In the genomic region with DNA sequence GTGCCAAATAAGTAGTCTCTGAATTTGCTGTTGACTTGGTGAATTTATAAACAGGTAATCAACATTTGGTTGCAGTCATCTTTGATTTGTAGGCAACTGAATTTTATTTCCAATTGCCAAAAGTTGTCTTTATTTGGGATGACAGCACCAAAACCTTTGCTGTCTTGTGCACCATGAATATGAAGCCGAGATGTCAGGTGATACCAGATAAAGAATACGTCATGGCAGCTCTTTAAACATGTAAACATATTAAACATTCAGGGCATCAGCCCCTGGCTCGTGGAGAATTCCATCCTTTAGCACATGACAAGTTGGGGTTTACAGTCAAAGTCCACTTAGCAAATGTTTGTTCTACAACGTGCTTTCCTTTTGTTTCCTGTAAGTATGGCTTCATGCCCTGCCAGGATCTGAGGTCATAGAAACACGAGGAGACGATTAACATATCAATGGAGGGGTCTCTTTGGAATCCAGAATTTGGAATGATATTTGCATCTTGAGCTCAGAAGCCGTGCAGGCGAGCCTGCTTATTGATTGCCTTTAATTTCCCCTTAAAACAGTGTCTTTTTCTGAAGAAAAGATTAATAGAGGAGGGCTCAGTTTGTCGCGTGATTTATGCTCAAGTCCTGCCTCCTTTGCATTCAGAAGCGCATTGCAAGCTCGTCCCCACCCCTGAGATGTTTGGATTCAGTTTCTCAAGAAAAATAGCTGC, we compare ENCODE assay signal across 1 cellular context.
TF ChIP-seq lines count a peak whose summit lies in the region.

No MANE protein-coding gene starts in this region.

TF ChIP-seq in HepG2, 621 proteins besides CTCF, POLR2A, EP300 and RAD21 (continued from another document and continues in another):
- TF ChIP-seq, protein P1, sequence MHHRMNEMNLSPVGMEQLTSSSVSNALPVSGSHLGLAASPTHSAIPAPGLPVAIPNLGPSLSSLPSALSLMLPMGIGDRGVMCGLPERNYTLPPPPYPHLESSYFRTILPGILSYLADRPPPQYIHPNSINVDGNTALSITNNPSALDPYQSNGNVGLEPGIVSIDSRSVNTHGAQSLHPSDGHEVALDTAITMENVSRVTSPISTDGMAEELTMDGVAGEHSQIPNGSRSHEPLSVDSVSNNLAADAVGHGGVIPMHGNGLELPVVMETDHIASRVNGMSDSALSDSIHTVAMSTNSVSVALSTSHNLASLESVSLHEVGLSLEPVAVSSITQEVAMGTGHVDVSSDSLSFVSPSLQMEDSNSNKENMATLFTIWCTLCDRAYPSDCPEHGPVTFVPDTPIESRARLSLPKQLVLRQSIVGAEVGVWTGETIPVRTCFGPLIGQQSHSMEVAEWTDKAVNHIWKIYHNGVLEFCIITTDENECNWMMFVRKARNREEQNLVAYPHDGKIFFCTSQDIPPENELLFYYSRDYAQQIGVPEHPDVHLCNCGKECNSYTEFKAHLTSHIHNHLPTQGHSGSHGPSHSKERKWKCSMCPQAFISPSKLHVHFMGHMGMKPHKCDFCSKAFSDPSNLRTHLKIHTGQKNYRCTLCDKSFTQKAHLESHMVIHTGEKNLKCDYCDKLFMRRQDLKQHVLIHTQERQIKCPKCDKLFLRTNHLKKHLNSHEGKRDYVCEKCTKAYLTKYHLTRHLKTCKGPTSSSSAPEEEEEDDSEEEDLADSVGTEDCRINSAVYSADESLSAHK (CRISPR knock-in tag; IDR thresholded peaks at IDR 0.05; ENCODE audit: borderline replicate concordance): no peak
- TF ChIP-seq, protein P2, sequence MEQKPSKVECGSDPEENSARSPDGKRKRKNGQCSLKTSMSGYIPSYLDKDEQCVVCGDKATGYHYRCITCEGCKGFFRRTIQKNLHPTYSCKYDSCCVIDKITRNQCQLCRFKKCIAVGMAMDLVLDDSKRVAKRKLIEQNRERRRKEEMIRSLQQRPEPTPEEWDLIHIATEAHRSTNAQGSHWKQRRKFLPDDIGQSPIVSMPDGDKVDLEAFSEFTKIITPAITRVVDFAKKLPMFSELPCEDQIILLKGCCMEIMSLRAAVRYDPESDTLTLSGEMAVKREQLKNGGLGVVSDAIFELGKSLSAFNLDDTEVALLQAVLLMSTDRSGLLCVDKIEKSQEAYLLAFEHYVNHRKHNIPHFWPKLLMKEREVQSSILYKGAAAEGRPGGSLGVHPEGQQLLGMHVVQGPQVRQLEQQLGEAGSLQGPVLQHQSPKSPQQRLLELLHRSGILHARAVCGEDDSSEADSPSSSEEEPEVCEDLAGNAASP (CRISPR knock-in tag; IDR thresholded peaks at IDR 0.05; ENCODE audit: borderline replicate concordance): peak; percentile 95
- TF ChIP-seq RFX1 (IDR thresholded peaks at IDR 0.05): no peak
- TF ChIP-seq ETV6 (CRISPR knock-in tag; conservative IDR thresholded peaks at IDR 0.05): no peak
- peak; percentile 96; the same call in 1 of the 2 replicates for TF ChIP-seq DNMT3B (CRISPR knock-in tag; conservative IDR thresholded peaks at IDR 0.05)
- TF ChIP-seq RNF2 (conservative IDR thresholded peaks at IDR 0.05; ENCODE audit: low read depth): peak; percentile 66; the same call in 1 of the 2 replicates
- TF ChIP-seq, protein P3, sequence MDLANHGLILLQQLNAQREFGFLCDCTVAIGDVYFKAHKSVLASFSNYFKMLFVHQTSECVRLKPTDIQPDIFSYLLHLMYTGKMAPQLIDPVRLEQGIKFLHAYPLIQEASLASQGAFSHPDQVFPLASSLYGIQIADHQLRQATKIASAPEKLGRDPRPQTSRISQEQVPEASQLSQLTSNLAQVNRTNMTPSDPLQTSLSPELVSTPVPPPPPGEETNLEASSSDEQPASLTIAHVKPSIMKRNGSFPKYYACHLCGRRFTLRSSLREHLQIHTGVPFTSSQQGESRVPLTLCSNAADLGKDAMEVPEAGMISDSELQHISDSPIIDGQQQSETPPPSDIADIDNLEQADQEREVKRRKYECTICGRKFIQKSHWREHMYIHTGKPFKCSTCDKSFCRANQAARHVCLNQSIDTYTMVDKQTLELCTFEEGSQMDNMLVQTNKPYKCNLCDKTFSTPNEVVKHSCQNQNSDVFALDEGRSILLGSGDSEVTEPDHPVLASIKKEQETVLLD (CRISPR knock-in tag; IDR thresholded peaks at IDR 0.05; ENCODE audit: low read depth): no peak
- no peak for TF ChIP-seq DR1 (CRISPR knock-in tag; IDR thresholded peaks at IDR 0.05)
- TF ChIP-seq, protein P4, sequence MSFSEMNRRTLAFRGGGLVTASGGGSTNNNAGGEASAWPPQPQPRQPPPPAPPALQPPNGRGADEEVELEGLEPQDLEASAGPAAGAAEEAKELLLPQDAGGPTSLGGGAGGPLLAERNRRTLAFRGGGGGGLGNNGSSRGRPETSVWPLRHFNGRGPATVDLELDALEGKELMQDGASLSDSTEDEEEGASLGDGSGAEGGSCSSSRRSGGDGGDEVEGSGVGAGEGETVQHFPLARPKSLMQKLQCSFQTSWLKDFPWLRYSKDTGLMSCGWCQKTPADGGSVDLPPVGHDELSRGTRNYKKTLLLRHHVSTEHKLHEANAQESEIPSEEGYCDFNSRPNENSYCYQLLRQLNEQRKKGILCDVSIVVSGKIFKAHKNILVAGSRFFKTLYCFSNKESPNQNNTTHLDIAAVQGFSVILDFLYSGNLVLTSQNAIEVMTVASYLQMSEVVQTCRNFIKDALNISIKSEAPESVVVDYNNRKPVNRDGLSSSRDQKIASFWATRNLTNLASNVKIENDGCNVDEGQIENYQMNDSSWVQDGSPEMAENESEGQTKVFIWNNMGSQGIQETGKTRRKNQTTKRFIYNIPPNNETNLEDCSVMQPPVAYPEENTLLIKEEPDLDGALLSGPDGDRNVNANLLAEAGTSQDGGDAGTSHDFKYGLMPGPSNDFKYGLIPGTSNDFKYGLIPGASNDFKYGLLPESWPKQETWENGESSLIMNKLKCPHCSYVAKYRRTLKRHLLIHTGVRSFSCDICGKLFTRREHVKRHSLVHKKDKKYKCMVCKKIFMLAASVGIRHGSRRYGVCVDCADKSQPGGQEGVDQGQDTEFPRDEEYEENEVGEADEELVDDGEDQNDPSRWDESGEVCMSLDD (CRISPR knock-in tag; IDR thresholded peaks at IDR 0.05; ENCODE audit: borderline replicate concordance): peak; percentile 97
- TF ChIP-seq, protein P5, sequence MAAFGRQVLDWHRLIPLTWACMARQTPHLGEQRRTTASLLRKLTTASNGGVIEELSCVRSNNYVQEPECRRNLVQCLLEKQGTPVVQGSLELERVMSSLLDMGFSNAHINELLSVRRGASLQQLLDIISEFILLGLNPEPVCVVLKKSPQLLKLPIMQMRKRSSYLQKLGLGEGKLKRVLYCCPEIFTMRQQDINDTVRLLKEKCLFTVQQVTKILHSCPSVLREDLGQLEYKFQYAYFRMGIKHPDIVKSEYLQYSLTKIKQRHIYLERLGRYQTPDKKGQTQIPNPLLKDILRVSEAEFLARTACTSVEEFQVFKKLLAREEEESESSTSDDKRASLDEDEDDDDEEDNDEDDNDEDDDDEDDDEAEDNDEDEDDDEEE (CRISPR knock-in tag; IDR thresholded peaks at IDR 0.05): no peak
- TF ChIP-seq, protein P6, sequence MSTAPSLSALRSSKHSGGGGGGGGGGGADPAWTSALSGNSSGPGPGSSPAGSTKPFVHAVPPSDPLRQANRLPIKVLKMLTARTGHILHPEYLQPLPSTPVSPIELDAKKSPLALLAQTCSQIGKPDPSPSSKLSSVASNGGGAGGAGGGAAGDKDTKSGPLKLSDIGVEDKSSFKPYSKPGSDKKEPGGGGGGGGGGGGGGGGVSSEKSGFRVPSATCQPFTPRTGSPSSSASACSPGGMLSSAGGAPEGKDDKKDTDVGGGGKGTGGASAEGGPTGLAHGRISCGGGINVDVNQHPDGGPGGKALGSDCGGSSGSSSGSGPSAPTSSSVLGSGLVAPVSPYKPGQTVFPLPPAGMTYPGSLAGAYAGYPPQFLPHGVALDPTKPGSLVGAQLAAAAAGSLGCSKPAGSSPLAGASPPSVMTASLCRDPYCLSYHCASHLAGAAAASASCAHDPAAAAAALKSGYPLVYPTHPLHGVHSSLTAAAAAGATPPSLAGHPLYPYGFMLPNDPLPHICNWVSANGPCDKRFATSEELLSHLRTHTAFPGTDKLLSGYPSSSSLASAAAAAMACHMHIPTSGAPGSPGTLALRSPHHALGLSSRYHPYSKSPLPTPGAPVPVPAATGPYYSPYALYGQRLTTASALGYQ (CRISPR knock-in tag; IDR thresholded peaks at IDR 0.05): peak; percentile 90; the same call in 1 of the 2 replicates
- no peak for TF ChIP-seq PCBP2 (optimal IDR thresholded peaks at IDR 0.05; ENCODE audit: low read depth, low read length, poor library complexity, severe bottlenecking)
- TF ChIP-seq ZNF644 (CRISPR knock-in tag; IDR thresholded peaks at IDR 0.05; ENCODE audit: low read depth): peak; percentile 95
- peak; percentile 95 for TF ChIP-seq HMG20A (CRISPR knock-in tag; IDR thresholded peaks at IDR 0.05; ENCODE audit: borderline replicate concordance)
- TF ChIP-seq ZBTB42 (CRISPR knock-in tag; IDR thresholded peaks at IDR 0.05): no peak
- no peak; the same call in 1 of the 2 replicates for TF ChIP-seq NFYC (CRISPR knock-in tag; IDR thresholded peaks at IDR 0.05)
- TF ChIP-seq, protein P7, sequence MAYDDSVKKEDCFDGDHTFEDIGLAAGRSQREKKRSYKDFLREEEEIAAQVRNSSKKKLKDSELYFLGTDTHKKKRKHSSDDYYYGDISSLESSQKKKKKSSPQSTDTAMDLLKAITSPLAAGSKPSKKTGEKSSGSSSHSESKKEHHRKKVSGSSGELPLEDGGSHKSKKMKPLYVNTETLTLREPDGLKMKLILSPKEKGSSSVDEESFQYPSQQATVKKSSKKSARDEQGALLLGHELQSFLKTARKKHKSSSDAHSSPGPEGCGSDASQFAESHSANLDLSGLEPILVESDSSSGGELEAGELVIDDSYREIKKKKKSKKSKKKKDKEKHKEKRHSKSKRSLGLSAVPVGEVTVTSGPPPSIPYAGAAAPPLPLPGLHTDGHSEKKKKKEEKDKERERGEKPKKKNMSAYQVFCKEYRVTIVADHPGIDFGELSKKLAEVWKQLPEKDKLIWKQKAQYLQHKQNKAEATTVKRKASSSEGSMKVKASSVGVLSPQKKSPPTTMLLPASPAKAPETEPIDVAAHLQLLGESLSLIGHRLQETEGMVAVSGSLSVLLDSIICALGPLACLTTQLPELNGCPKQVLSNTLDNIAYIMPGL (CRISPR knock-in tag; IDR thresholded peaks at IDR 0.05; ENCODE audit: borderline replicate concordance in 1 of 2, low read depth in 1 of 2): peak; percentile 60 to 68; a peak in 3 of 4 replicates
- 0 out of 2 replicates have a peak, but pooled peaks have one; percentile 64 for TF ChIP-seq THYN1 (CRISPR knock-in tag; IDR thresholded peaks at IDR 0.05; ENCODE audit: borderline replicate concordance, low read depth)
- TF ChIP-seq PHF5A (CRISPR knock-in tag; IDR thresholded peaks at IDR 0.05; ENCODE audit: low read depth, unreplicated experiment): peak; percentile 94
- no peak for TF ChIP-seq ATM (IDR thresholded peaks at IDR 0.05; ENCODE audit: borderline replicate concordance)
- TF ChIP-seq MIXL1 (CRISPR knock-in tag; IDR thresholded peaks at IDR 0.05): peak; percentile 97
- TF ChIP-seq, protein P8, sequence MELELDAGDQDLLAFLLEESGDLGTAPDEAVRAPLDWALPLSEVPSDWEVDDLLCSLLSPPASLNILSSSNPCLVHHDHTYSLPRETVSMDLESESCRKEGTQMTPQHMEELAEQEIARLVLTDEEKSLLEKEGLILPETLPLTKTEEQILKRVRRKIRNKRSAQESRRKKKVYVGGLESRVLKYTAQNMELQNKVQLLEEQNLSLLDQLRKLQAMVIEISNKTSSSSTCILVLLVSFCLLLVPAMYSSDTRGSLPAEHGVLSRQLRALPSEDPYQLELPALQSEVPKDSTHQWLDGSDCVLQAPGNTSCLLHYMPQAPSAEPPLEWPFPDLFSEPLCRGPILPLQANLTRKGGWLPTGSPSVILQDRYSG (CRISPR knock-in tag; IDR thresholded peaks at IDR 0.05): no peak; the same call in 1 of the 2 replicates
- peak; percentile 51; the same call in 1 of the 2 replicates for TF ChIP-seq MIER2 (CRISPR knock-in tag; IDR thresholded peaks at IDR 0.05)
- peak; percentile 98 for TF ChIP-seq MEF2D (CRISPR knock-in tag; IDR thresholded peaks at IDR 0.05)
- TF ChIP-seq SP5 (CRISPR knock-in tag; IDR thresholded peaks at IDR 0.05; ENCODE audit: borderline replicate concordance, low read depth): peak; percentile 69
- no peak for TF ChIP-seq SRSF1 (optimal IDR thresholded peaks at IDR 0.05; ENCODE audit: low read depth, low read length)
- TF ChIP-seq, protein P9, sequence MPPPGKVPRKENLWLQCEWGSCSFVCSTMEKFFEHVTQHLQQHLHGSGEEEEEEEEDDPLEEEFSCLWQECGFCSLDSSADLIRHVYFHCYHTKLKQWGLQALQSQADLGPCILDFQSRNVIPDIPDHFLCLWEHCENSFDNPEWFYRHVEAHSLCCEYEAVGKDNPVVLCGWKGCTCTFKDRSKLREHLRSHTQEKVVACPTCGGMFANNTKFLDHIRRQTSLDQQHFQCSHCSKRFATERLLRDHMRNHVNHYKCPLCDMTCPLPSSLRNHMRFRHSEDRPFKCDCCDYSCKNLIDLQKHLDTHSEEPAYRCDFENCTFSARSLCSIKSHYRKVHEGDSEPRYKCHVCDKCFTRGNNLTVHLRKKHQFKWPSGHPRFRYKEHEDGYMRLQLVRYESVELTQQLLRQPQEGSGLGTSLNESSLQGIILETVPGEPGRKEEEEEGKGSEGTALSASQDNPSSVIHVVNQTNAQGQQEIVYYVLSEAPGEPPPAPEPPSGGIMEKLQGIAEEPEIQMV (CRISPR knock-in tag; IDR thresholded peaks at IDR 0.05; ENCODE audit: low read depth): no peak; the same call in 1 of the 2 replicates
- TF ChIP-seq KLF9 (CRISPR knock-in tag; IDR thresholded peaks at IDR 0.05; ENCODE audit: low read depth): peak; percentile 70; the same call in 1 of the 2 replicates
- TF ChIP-seq, protein P10, sequence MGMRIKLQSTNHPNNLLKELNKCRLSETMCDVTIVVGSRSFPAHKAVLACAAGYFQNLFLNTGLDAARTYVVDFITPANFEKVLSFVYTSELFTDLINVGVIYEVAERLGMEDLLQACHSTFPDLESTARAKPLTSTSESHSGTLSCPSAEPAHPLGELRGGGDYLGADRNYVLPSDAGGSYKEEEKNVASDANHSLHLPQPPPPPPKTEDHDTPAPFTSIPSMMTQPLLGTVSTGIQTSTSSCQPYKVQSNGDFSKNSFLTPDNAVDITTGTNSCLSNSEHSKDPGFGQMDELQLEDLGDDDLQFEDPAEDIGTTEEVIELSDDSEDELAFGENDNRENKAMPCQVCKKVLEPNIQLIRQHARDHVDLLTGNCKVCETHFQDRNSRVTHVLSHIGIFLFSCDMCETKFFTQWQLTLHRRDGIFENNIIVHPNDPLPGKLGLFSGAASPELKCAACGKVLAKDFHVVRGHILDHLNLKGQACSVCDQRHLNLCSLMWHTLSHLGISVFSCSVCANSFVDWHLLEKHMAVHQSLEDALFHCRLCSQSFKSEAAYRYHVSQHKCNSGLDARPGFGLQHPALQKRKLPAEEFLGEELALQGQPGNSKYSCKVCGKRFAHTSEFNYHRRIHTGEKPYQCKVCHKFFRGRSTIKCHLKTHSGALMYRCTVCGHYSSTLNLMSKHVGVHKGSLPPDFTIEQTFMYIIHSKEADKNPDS (CRISPR knock-in tag; IDR thresholded peaks at IDR 0.05): peak; percentile 93
- TF ChIP-seq, protein P11, sequence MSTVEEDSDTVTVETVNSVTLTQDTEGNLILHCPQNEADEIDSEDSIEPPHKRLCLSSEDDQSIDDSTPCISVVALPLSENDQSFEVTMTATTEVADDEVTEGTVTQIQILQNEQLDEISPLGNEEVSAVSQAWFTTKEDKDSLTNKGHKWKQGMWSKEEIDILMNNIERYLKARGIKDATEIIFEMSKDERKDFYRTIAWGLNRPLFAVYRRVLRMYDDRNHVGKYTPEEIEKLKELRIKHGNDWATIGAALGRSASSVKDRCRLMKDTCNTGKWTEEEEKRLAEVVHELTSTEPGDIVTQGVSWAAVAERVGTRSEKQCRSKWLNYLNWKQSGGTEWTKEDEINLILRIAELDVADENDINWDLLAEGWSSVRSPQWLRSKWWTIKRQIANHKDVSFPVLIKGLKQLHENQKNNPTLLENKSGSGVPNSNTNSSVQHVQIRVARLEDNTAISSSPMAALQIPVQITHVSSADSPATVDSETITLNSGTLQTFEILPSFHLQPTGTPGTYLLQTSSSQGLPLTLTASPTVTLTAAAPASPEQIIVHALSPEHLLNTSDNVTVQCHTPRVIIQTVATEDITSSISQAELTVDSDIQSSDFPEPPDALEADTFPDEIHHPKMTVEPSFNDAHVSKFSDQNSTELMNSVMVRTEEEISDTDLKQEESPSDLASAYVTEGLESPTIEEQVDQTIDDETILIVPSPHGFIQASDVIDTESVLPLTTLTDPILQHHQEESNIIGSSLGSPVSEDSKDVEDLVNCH (CRISPR knock-in tag; IDR thresholded peaks at IDR 0.05): no peak
- peak; percentile 98 for TF ChIP-seq FOXO1 (CRISPR knock-in tag; IDR thresholded peaks at IDR 0.05)
